In genomic region chr1:38777464-38777957, GRCh38 we compare ENCODE assay signal across 14 cellular contexts.
A peak's percentile ranks its signal among the peaks of the same experiment; 100 is the strongest.
DNase-seq lines count a peak whose midpoint lies in the region; ATAC-seq, FAIRE-seq and TF ChIP-seq lines count a peak whose summit lies in the region.
"Had no signal": no experiment of that assay in that cellular context is flagged by ENCODE, and none has a peak within 500 bp of the region (broad histone marks: within the 10 kb centered on the region; RNA-seq: fewer than 3 reads in every experiment).

No MANE protein-coding gene starts in this region.

- H3K4me1 ChIP-seq in right atrium auricular region (no peaks in the 10 kb centered on the region), K562 (replicated peaks in 1 of 2; ENCODE audit: control insufficient read depth in 2 of 2, insufficient read depth in 2 of 2, low read length in 2 of 2) (peaks cover 7 to 16% of the 10 kb centered on the region in 2 experiments; a peak in 4 of 5 replicates)

- TF ChIP-seq CTCF in right atrium auricular region (IDR thresholded peaks at IDR 0.05), result no peak
- no peak for TF ChIP-seq CTCF in LNCaP clone FGC (IDR thresholded peaks at IDR 0.05; ENCODE audit: control insufficient read depth, extremely low read depth, insufficient read depth)
- TF ChIP-seq CTCF in K562 (IDR thresholded peaks at IDR 0.05 in 2 of 3, conservative IDR thresholded peaks at IDR 0.05 in 1 of 3; ENCODE audit: insufficient read depth in 2 of 3, low read depth in 1 of 3, low read length in 3 of 3), result no peak

- peak overlapping the region; percentile 48; the same call in 1 of the 2 replicates for H3K4me2 ChIP-seq in K562 (ENCODE audit: insufficient read depth, low read length)
- H3K4me2 ChIP-seq: GM23338 had no signal

- H3K4me3 ChIP-seq in right atrium auricular region (no peak overlapping the region), LNCaP clone FGC (ENCODE audit: low read depth, low read length) (no peak overlapping the region), K562 (no peak overlapping the region)
- H3K4me3 ChIP-seq: GM23338 had no signal

- FAIRE-seq in K562 (lab: Jason Lieb, UNC), result peak; percentile 89
- FAIRE-seq: GM12891 had no signal

- POLR2A ChIA-PET in K562 (lab: Yijun Ruan, JAX), result interaction anchor here (0.6 to 2.2 kb wide), 11 partner anchors 9 to 1951 kb away, joined by 3 to 9 read pairs (median 4); no protein-coding TSS in a partner anchor

- H3K27me3 ChIP-seq in right atrium auricular region (no peaks in the 10 kb centered on the region), K562 (ENCODE audit: control insufficient read depth in 2 of 2, insufficient read depth in 2 of 2, low read length in 2 of 2) (no peaks in the 10 kb centered on the region)

- H2AFZ ChIP-seq in K562 (ENCODE audit: low read depth, low read length), result peak overlapping the region; percentile 56; the same call in 1 of the 2 replicates
- H2AFZ ChIP-seq: GM23338 had no signal

- H3K9me3 ChIP-seq in right atrium auricular region (no peaks in the 10 kb centered on the region), K562 (replicated peaks; ENCODE audit: control insufficient read depth, insufficient read depth, low read depth, low read length) (no peaks in the 10 kb centered on the region)

- H3K27ac ChIP-seq in right atrium auricular region (no peak overlapping the region), K562 (ENCODE audit: extremely low read depth, low read depth, low read length) (no peak overlapping the region)

- H3K9me1 ChIP-seq in K562 (ENCODE audit: control insufficient read depth, insufficient read depth, low read length), result peaks cover 4% of the 10 kb centered on the region

- H3K9ac ChIP-seq in K562 (ENCODE audit: insufficient read depth in 1 of 2, low read depth in 2 of 2, low read length in 2 of 2), result no peak overlapping the region

- intact Hi-C loops in left cardiac atrium (cut with DNase I), result no loop called here
- intact Hi-C loops in K562 (cut with micrococcal nuclease), result no loop called here

- TF ChIP-seq RAD21 in K562 (CRISPR knock-in tag; conservative IDR thresholded peaks at IDR 0.05 in 1 of 2, IDR thresholded peaks at IDR 0.05 in 1 of 2), result 0 out of 4 replicates have a peak, but pooled peaks of 1 of the 2 experiments have one; percentile 8

- DNase-seq in right atrium auricular region (ENCODE audit: low spot score) (peak; percentile 32), left cardiac atrium (no peak), LNCaP clone FGC (ENCODE audit: low read depth) (peak; percentile 6), K562 (ENCODE audit: extremely low read depth in 1 of 4, low spot score in 3 of 4) (peak; percentile 45 to 79 (median 58)), SKM-1 treated with dmso at 0.1 percent for 144 hours (lab: John Stamatoyannopoulos, UW; ENCODE audit: unreplicated experiment) (no peak), hepatic stellate cell (ENCODE audit: low spot score) (no peak), mucosa of gallbladder (ENCODE audit: low spot score) (no peak)
- DNase-seq in activated CD4-positive, alpha-beta T cell treated with anti-CD3 and anti-CD28 coated beads, Interleukin-2, amount 50 U/mL, for 1 hour, result no peak
- DNase-seq: COR-L47, DMS79, H9 had no signal

- WGBS in K562 (ENCODE audit: insufficient coverage, low coverage, missing lambda C conversion rate), result 0% methylated on average over 6 of the region's 6 CpGs

- in situ Hi-C loops in K562 (cut with MboI), result no loop called here

- no peaks in the 10 kb centered on the region for H4K20me1 ChIP-seq in K562 (replicated peaks; ENCODE audit: control insufficient read depth, insufficient read depth, low read length)

- no peak for TF ChIP-seq POLR2A in K562 (conservative IDR thresholded peaks at IDR 0.05)

- H3K36me3 ChIP-seq in right atrium auricular region (no peaks in the 10 kb centered on the region), K562 (ENCODE audit: control insufficient read depth, insufficient read depth, low read length) (no peaks in the 10 kb centered on the region)

- H3K79me2 ChIP-seq in K562 (ENCODE audit: control insufficient read depth, insufficient read depth, low read length), result no peaks in the 10 kb centered on the region

- CTCF ChIA-PET in K562 (lab: Yijun Ruan, JAX; ENCODE audit: low intra/inter-chr PET ratio), result no interaction called here

- no TSS peak for BruUV-seq in K562 (replicated peaks; lab: Mats Ljungman, UMichigan)

- peak; percentile 47; the same call in 1 of the 2 replicates for TF ChIP-seq EP300 in K562 (IDR thresholded peaks at IDR 0.05; ENCODE audit: low read length)

- no peak for ATAC-seq in left cardiac atrium
- peak; percentile 82 for ATAC-seq in K562
- ATAC-seq: CD8-positive, alpha-beta T cell; GM23338 had no signal

TF ChIP-seq in K562, 482 proteins besides CTCF, POLR2A, EP300 and RAD21 (continues in another document):
- TF ChIP-seq SP2 (IDR thresholded peaks at IDR 0.05; ENCODE audit: extremely low read depth, low read depth, low read length, poor library complexity, severe bottlenecking) (no peak), IFI16 (CRISPR knock-in tag; IDR thresholded peaks at IDR 0.05) (no peak), ZNF830 (CRISPR knock-in tag; IDR thresholded peaks at IDR 0.05) (no peak), HDAC3 (IDR thresholded peaks at IDR 0.05; ENCODE audit: borderline replicate concordance, partially characterized antibody) (no peak), E2F1 (CRISPR knock-in tag; IDR thresholded peaks at IDR 0.05) (no peak), HNRNPL (IDR thresholded peaks at IDR 0.05; ENCODE audit: low read depth, low read length) (no peak), ADNP (tag; IDR thresholded peaks at IDR 0.05) (peak; percentile 91), SMARCA5 (IDR thresholded peaks at IDR 0.05) (peak; percentile 90), CBX5 (IDR thresholded peaks at IDR 0.05; ENCODE audit: borderline replicate concordance, low read depth) (0 out of 2 replicates have a peak, but pooled peaks have one; percentile 49), FOXP1 (CRISPR knock-in tag; IDR thresholded peaks at IDR 0.05) (no peak), MECOM (CRISPR knock-in tag; IDR thresholded peaks at IDR 0.05) (no peak), ELF1 (tag; IDR thresholded peaks at IDR 0.05) (no peak), TSC22D4 (tag; IDR thresholded peaks at IDR 0.05) (no peak), NUFIP1 (IDR thresholded peaks at IDR 0.05; ENCODE audit: partially characterized antibody) (no peak), CSDE1 (IDR thresholded peaks at IDR 0.05) (no peak), FOXK1 (CRISPR knock-in tag; IDR thresholded peaks at IDR 0.05; ENCODE audit: borderline replicate concordance) (no peak), ETS2 (tag; IDR thresholded peaks at IDR 0.05; ENCODE audit: borderline replicate concordance, poor library complexity, severe bottlenecking) (no peak), CREB5 (CRISPR knock-in tag; IDR thresholded peaks at IDR 0.05) (no peak), ZNF280A (IDR thresholded peaks at IDR 0.05; ENCODE audit: low read depth, partially characterized antibody) (no peak), ZNF76 (CRISPR knock-in tag; IDR thresholded peaks at IDR 0.05; ENCODE audit: borderline replicate concordance) (no peak)

Comparison
In these comparisons a context has a peak if more than half of its experiments do, and no peak if none do; other contexts are left out.
1. DNase-seq: peak in right atrium auricular region (single experiment), LNCaP clone FGC (single experiment) and K562 (4 of 4); none in left cardiac atrium (single experiment), SKM-1 treated with dmso at 0.1 percent for 144 hours (single experiment), hepatic stellate cell (single experiment), activated CD4-positive, alpha-beta T cell treated with anti-CD3 and anti-CD28 coated beads, Interleukin-2, amount 50 U/mL, for 1 hour (single experiment) and mucosa of gallbladder (single experiment).